ENCODE assay signal across 11 cellular contexts in genomic region chr2:131332709-131333108, GRCh38. TPM values are rescaled to one million over a fixed set of nuclear protein-coding genes. Genes with fewer than 3 reads are reported as not detected.
"Had no signal": no experiment of that assay in that cellular context is flagged by ENCODE, and none has a peak within 500 bp of the region (broad histone marks: within the 10 kb centered on the region; RNA-seq: fewer than 3 reads in every experiment).

No MANE protein-coding gene starts in this region.

RNA-seq across cellular contexts. Expression of gene RAB6D, which starts 31.3 kb away (rescaled TPM):
- total RNA-seq: activated B cell treated with CpG ODN at 0.5 μM for 24 hours; activated CD4-positive, alpha-beta memory T cell treated with anti-CD3 and anti-CD28 coated beads for 36 hours; activated CD4-positive, alpha-beta T cell treated with anti-CD3 and anti-CD28 coated beads for 36 hours; activated CD4-positive, alpha-beta T cell treated with anti-CD3 and anti-CD28 coated beads, Interleukin-2, amount 10 ng/mL, durations not matched to agents 24 days and 14 days; activated CD4-positive, alpha-beta T cell treated with anti-CD3 and anti-CD28 coated beads, Interleukin-2, amount 10 ng/mL, durations not matched to agents 7 days and 5 days; activated CD8-positive, alpha-beta memory T cell treated with anti-CD3 and anti-CD28 coated beads for 36 hours; activated CD8-positive, alpha-beta memory T cell treated with anti-CD3 and anti-CD28 coated beads, Interleukin-2, amount 10 ng/mL, durations not matched to agents 7 days and 5 days; activated CD8-positive, alpha-beta T cell treated with anti-CD3 and anti-CD28 coated beads for 36 hours; T-helper 1 cell treated with Interleukin-12 subunit alpha and Interleukin-12 subunit beta and Interleukin-4 antibody, amounts not matched to agents 30 ng/mL and 1 ng/mL, for 36 hours; T-helper 17 cell; T-helper 2 cell treated with Interferon-gamma antibody and Interleukin-4, amounts not matched to agents 100 ng/mL and 5 ng/mL, for 36 hours had no signal
